1 cellular context compared by ENCODE assay signal in the genomic region with DNA sequence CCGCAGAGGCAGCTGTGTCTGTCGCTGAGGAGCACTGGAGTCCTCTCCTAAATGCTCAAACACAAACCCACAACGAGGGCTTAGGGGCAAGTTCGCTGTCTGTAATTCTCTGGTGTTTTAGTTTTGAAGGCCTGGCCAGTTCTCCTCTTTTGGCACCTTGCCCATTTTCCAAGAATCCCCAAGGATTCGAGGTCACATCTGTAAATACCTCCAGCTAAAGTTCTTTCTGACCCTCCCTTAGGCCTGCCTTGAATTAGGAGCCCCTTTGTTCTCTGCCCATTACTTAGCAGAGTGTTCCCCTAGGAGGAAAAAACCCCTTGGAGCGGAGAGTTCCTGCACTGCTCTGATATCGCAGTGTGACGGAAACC.
TF ChIP-seq lines count a peak whose summit lies in the region.

No MANE protein-coding gene starts in this region.

TF ChIP-seq in GM23338, 12 proteins besides CTCF, POLR2A, EP300 and RAD21 (continued from another document):
- TF ChIP-seq, protein P1, sequence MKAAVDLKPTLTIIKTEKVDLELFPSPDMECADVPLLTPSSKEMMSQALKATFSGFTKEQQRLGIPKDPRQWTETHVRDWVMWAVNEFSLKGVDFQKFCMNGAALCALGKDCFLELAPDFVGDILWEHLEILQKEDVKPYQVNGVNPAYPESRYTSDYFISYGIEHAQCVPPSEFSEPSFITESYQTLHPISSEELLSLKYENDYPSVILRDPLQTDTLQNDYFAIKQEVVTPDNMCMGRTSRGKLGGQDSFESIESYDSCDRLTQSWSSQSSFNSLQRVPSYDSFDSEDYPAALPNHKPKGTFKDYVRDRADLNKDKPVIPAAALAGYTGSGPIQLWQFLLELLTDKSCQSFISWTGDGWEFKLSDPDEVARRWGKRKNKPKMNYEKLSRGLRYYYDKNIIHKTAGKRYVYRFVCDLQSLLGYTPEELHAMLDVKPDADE (IDR thresholded peaks at IDR 0.05), result no peak
- TF ChIP-seq, protein P2, sequence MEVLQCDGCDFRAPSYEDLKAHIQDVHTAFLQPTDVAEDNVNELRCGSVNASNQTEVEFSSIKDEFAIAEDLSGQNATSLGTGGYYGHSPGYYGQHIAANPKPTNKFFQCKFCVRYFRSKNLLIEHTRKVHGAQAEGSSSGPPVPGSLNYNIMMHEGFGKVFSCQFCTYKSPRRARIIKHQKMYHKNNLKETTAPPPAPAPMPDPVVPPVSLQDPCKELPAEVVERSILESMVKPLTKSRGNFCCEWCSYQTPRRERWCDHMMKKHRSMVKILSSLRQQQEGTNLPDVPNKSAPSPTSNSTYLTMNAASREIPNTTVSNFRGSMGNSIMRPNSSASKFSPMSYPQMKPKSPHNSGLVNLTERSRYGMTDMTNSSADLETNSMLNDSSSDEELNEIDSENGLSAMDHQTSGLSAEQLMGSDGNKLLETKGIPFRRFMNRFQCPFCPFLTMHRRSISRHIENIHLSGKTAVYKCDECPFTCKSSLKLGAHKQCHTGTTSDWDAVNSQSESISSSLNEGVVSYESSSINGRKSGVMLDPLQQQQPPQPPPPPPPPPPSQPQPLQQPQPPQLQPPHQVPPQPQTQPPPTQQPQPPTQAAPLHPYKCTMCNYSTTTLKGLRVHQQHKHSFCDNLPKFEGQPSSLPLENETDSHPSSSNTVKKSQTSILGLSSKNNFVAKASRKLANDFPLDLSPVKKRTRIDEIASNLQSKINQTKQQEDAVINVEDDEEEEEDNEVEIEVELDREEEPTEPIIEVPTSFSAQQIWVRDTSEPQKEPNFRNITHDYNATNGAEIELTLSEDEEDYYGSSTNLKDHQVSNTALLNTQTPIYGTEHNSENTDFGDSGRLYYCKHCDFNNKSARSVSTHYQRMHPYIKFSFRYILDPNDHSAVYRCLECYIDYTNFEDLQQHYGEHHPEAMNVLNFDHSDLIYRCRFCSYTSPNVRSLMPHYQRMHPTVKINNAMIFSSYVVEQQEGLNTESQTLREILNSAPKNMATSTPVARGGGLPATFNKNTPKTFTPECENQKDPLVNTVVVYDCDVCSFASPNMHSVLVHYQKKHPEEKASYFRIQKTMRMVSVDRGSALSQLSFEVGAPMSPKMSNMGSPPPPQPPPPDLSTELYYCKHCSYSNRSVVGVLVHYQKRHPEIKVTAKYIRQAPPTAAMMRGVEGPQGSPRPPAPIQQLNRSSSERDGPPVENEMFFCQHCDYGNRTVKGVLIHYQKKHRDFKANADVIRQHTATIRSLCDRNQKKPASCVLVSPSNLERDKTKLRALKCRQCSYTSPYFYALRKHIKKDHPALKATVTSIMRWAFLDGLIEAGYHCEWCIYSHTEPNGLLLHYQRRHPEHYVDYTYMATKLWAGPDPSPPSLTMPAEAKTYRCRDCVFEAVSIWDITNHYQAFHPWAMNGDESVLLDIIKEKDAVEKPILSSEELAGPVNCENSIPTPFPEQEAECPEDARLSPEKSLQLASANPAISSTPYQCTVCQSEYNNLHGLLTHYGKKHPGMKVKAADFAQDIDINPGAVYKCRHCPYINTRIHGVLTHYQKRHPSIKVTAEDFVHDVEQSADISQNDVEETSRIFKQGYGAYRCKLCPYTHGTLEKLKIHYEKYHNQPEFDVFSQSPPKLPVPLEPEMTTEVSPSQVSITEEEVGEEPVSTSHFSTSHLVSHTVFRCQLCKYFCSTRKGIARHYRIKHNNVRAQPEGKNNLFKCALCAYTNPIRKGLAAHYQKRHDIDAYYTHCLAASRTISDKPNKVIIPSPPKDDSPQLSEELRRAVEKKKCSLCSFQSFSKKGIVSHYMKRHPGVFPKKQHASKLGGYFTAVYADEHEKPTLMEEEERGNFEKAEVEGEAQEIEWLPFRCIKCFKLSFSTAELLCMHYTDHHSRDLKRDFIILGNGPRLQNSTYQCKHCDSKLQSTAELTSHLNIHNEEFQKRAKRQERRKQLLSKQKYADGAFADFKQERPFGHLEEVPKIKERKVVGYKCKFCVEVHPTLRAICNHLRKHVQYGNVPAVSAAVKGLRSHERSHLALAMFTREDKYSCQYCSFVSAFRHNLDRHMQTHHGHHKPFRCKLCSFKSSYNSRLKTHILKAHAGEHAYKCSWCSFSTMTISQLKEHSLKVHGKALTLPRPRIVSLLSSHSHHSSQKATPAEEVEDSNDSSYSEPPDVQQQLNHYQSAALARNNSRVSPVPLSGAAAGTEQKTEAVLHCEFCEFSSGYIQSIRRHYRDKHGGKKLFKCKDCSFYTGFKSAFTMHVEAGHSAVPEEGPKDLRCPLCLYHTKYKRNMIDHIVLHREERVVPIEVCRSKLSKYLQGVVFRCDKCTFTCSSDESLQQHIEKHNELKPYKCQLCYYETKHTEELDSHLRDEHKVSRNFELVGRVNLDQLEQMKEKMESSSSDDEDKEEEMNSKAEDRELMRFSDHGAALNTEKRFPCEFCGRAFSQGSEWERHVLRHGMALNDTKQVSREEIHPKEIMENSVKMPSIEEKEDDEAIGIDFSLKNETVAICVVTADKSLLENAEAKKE (CRISPR knock-in tag; IDR thresholded peaks at IDR 0.05), result no peak
- TF ChIP-seq STAT1 (IDR thresholded peaks at IDR 0.05; ENCODE audit: unreplicated experiment), result no peak
- no peak for TF ChIP-seq POLR2AphosphoS5 (IDR thresholded peaks at IDR 0.05; ENCODE audit: low read depth)
- no peak for TF ChIP-seq CREB1 (CRISPR knock-in tag; IDR thresholded peaks at IDR 0.05; ENCODE audit: low read depth)
- no peak for TF ChIP-seq ZNF114 (CRISPR knock-in tag; IDR thresholded peaks at IDR 0.05)
- TF ChIP-seq JUNB (IDR thresholded peaks at IDR 0.05; ENCODE audit: unreplicated experiment), result no peak
- TF ChIP-seq EZH2phosphoT487 (IDR thresholded peaks at IDR 0.05; ENCODE audit: unreplicated experiment), result no peak
- TF ChIP-seq NANOG (IDR thresholded peaks at IDR 0.05; ENCODE audit: borderline replicate concordance), result no peak
